Comparison of ENCODE assay signal across 9 cellular contexts in the genomic region with DNA sequence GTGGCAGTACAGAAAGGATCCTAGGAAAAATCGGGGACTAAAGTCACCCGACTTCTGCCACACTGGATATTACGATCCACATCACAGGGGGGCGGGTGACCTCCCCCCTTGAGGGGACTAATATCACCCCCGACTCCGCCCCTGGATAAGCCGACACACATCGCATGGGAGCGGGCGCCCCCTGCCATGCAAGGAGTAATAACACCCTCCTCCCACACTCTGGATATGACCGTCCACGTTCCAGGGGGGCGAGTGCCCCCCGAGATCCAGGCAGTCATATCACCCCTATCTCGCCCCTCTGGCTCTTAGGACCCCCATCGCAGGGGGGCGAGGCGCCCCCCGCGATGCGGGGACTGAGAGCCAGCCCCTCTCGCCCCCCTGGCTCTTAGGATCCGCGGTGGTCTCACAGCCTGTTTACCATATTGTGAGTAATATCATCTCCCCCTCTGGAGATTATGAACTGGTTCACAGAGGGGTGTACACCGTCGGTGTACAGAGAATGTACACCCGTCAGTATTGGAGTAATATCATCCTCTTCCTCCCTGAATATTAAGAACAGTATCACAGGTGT.
DNase-seq lines count a peak whose midpoint lies in the region; ATAC-seq, FAIRE-seq and TF ChIP-seq lines count a peak whose summit lies in the region.
"Had no signal": no experiment of that assay in that cellular context is flagged by ENCODE, and none has a peak within 500 bp of the region (broad histone marks: within the 10 kb centered on the region; RNA-seq: fewer than 3 reads in every experiment).

No MANE protein-coding gene starts in this region.

- H3K27me3 ChIP-seq in HepG2 (ENCODE audit: control insufficient read depth in 1 of 2, insufficient read depth in 2 of 2, low read length in 2 of 2) (peaks cover 1 to 3% of the 10 kb centered on the region in 2 experiments; a peak in 2 of 5 replicates), Caco-2 (replicated peaks; ENCODE audit: control insufficient read depth, insufficient read depth, low read length) (no peaks in the 10 kb centered on the region)

- no peak overlapping the region; the same call in 1 of the 2 replicates for H3K4me2 ChIP-seq in HepG2 (ENCODE audit: low read depth, low read length)
- H3K4me2 ChIP-seq: KMS-11 had no signal

- H3K36me3 ChIP-seq in HepG2 (replicated peaks in 1 of 2; ENCODE audit: control insufficient read depth in 1 of 2, insufficient read depth in 2 of 2, low read length in 2 of 2): no peaks in the 10 kb centered on the region
- H3K36me3 ChIP-seq in Caco-2 (ENCODE audit: control insufficient read depth, insufficient read depth, low read length): no peaks in the 10 kb centered on the region

- CTCF ChIA-PET in HepG2 (lab: Yijun Ruan, JAX; ENCODE audit: low intra/inter-chr PET ratio, low total read pairs) (interaction anchor here (1.0 to 2.2 kb wide), 2 partner anchors 77 to 621 kb away, joined by 3 to 12 read pairs; no protein-coding TSS in a partner anchor), Caco-2 (lab: Charles Lee) (no interaction called here)

- no peaks in the 10 kb centered on the region for H3K79me2 ChIP-seq in HepG2 (ENCODE audit: insufficient read depth, low read length)

- no peak overlapping the region for H2AFZ ChIP-seq in HepG2 (ENCODE audit: low read length)

- peaks cover 9% of the 10 kb centered on the region for H3K27me3 Mint-ChIP-seq in activated T-cell treated with anti-CD3 and anti-CD28 coated beads, Interleukin-2, amount 50 U/mL, for 4 hours (ENCODE audit: low read depth)
- no peaks in the 10 kb centered on the region for H3K27me3 Mint-ChIP-seq in Caco-2 (ENCODE audit: insufficient read depth, unreplicated experiment)

- peak; percentile 14 for DNase-seq in stimulated activated CD4-positive, alpha-beta T cell treated with anti-CD3 and anti-CD28 coated beads, Interleukin-12 subunit alpha, Interleukin-12 subunit beta, amount 100 ng/mL, for 4 hours
- DNase-seq in stimulated activated CD4-positive, alpha-beta T cell treated with anti-CD3 and anti-CD28 coated beads, Interleukin-4, amount 100 ng/mL, for 24 hours: no peak
- no peak for DNase-seq in activated T-cell treated with anti-CD3 and anti-CD28 coated beads, Interleukin-2, amount 50 U/mL, for 4 hours
- peak; percentile 6 for DNase-seq in HepG2 (ENCODE audit: low spot score)
- DNase-seq in Caco-2: no peak
- no peak for DNase-seq in KG1 (lab: John Stamatoyannopoulos, UW)
- DNase-seq in kidney tubule cell (ENCODE audit: low spot score): no peak

- H3K4me3 ChIP-seq in HepG2 (replicated peaks in 1 of 3; ENCODE audit: insufficient read depth in 1 of 3, low read depth in 2 of 3, low read length in 3 of 3) (no peak overlapping the region), Caco-2 (ENCODE audit: low read depth, low read length) (no peak overlapping the region)

- in situ Hi-C loops in HepG2 (cut with HindIII; ENCODE audit: extremely low pct_ligation_motif_present, low pct_unique_long_range_greater_than_20kb): loop anchor here (5.0 kb wide), 1 partner anchor 77 kb away; no protein-coding TSS in a partner anchor

- intact Hi-C loops in HepG2 (cut with micrococcal nuclease; ENCODE audit: unreplicated experiment) (no loop called here), Caco-2 (cut with micrococcal nuclease; ENCODE audit: unreplicated experiment) (no loop called here)

- no peaks in the 10 kb centered on the region for H3K4me1 Mint-ChIP-seq in activated T-cell treated with anti-CD3 and anti-CD28 coated beads, Interleukin-2, amount 50 U/mL, for 4 hours (ENCODE audit: low read depth)
- no peaks in the 10 kb centered on the region for H3K4me1 Mint-ChIP-seq in Caco-2 (ENCODE audit: low read depth, unreplicated experiment)

- peak; percentile 41 for TF ChIP-seq RAD21 in HepG2 (CRISPR knock-in tag; IDR thresholded peaks at IDR 0.05)

- no peak overlapping the region for H3K27ac Mint-ChIP-seq in Caco-2 (ENCODE audit: unreplicated experiment)

- no peaks in the 10 kb centered on the region for H3K9me3 Mint-ChIP-seq in activated T-cell treated with anti-CD3 and anti-CD28 coated beads, Interleukin-2, amount 50 U/mL, for 4 hours
- H3K9me3 Mint-ChIP-seq in Caco-2 (ENCODE audit: unreplicated experiment): no peaks in the 10 kb centered on the region

- TF ChIP-seq EP300 in HepG2 (IDR thresholded peaks at IDR 0.05; ENCODE audit: low read depth in 2 of 2, low read length in 2 of 2) (no peak), HepG2 (CRISPR knock-in tag; IDR thresholded peaks at IDR 0.05; ENCODE audit: borderline replicate concordance) (no peak)

- H3K4me1 ChIP-seq in HepG2 (ENCODE audit: insufficient read depth, low read length) (no peaks in the 10 kb centered on the region), Caco-2 (no peaks in the 10 kb centered on the region)

- no peak for FAIRE-seq in HepG2 (lab: Jason Lieb, UNC)

- TF ChIP-seq CTCF in HepG2 (CRISPR knock-in tag; IDR thresholded peaks at IDR 0.05): peak; percentile 69
- TF ChIP-seq CTCF in Caco-2 (IDR thresholded peaks at IDR 0.05; ENCODE audit: insufficient read depth in 1 of 2, low read depth in 1 of 2, low read length in 1 of 2, severe bottlenecking in 1 of 2, unreplicated experiment in 1 of 2): no peak

- WGBS in HepG2 (ENCODE audit: low lambda C conversion rate): 0% methylated on average over 5 of the region's 27 CpGs

- POLR2A ChIA-PET in HepG2 (lab: Yijun Ruan, JAX) (no interaction called here), Caco-2 (lab: Charles Lee) (no interaction called here)

- BruUV-seq in HepG2 (replicated peaks; lab: Mats Ljungman, UMichigan): no TSS peak
- BruUV-seq in Caco-2 (replicated peaks; lab: Mats Ljungman, UMichigan): no TSS peak

- H3K4me3 Mint-ChIP-seq in activated T-cell treated with anti-CD3 and anti-CD28 coated beads, Interleukin-2, amount 50 U/mL, for 4 hours: no peak overlapping the region
- no peak overlapping the region for H3K4me3 Mint-ChIP-seq in Caco-2 (ENCODE audit: unreplicated experiment)

- no peak overlapping the region for H3K27ac ChIP-seq in HepG2 (ENCODE audit: extremely low read length, insufficient read depth, low read length)
- H3K27ac ChIP-seq: KMS-11 had no signal

- TF ChIP-seq POLR2A in HepG2 (IDR thresholded peaks at IDR 0.05; ENCODE audit: insufficient read depth in 1 of 2, low read depth in 2 of 2, low read length in 2 of 2): no peak

- no peaks in the 10 kb centered on the region for H4K20me1 ChIP-seq in HepG2 (ENCODE audit: insufficient read depth, low read length)

- ATAC-seq in activated T-cell treated with anti-CD3 and anti-CD28 coated beads, Interleukin-2, amount 50 U/mL, for 4 hours: peak; percentile 32 to 67
- ATAC-seq in HepG2 (peak; percentile 81), HG02642 (IDR thresholded peaks at IDR 0.05; ENCODE audit: poor library complexity, unreplicated experiment) (no peak)

- no peaks in the 10 kb centered on the region for H3K36me3 Mint-ChIP-seq in activated T-cell treated with anti-CD3 and anti-CD28 coated beads, Interleukin-2, amount 50 U/mL, for 4 hours (ENCODE audit: insufficient read depth)
- no peaks in the 10 kb centered on the region for H3K36me3 Mint-ChIP-seq in Caco-2 (ENCODE audit: insufficient read depth, unreplicated experiment)

- H3K9ac ChIP-seq in HepG2 (ENCODE audit: insufficient read depth, low read depth, low read length): no peak overlapping the region
- H3K9ac ChIP-seq: KMS-11 had no signal

- no peaks in the 10 kb centered on the region for H3K9me3 ChIP-seq in HepG2 (ENCODE audit: low read length)
- H3K9me3 ChIP-seq in Caco-2: no peaks in the 10 kb centered on the region

TF ChIP-seq in HepG2, 621 proteins besides CTCF, POLR2A, EP300 and RAD21 (continues in another document):
- TF ChIP-seq ZNF747 (CRISPR knock-in tag; IDR thresholded peaks at IDR 0.05; ENCODE audit: borderline replicate concordance) (no peak), STAG1 (CRISPR knock-in tag; IDR thresholded peaks at IDR 0.05) (peak; percentile 73), ZNF878 (CRISPR knock-in tag; IDR thresholded peaks at IDR 0.05) (no peak), ZBTB34 (CRISPR knock-in tag; IDR thresholded peaks at IDR 0.05) (no peak), ISX (CRISPR knock-in tag; conservative IDR thresholded peaks at IDR 0.05) (no peak), FUBP1 (CRISPR knock-in tag; IDR thresholded peaks at IDR 0.05; ENCODE audit: borderline replicate concordance) (no peak), SMC3 (IDR thresholded peaks at IDR 0.05; ENCODE audit: low read length) (peak; percentile 38; the same call in 1 of the 2 replicates), ZFP37 (CRISPR knock-in tag; IDR thresholded peaks at IDR 0.05; ENCODE audit: borderline replicate concordance) (no peak), ZNF432 (CRISPR knock-in tag; IDR thresholded peaks at IDR 0.05; ENCODE audit: borderline replicate concordance) (no peak), PLRG1 (conservative IDR thresholded peaks at IDR 0.05) (no peak)

Comparison
In these comparisons a context has a peak if more than half of its experiments do, and no peak if none do; other contexts are left out.
1. DNase-seq: peak in stimulated activated CD4-positive, alpha-beta T cell treated with anti-CD3 and anti-CD28 coated beads, Interleukin-12 subunit alpha, Interleukin-12 subunit beta, amount 100 ng/mL, for 4 hours (single experiment) and HepG2 (single experiment); none in stimulated activated CD4-positive, alpha-beta T cell treated with anti-CD3 and anti-CD28 coated beads, Interleukin-4, amount 100 ng/mL, for 24 hours (single experiment), activated T-cell treated with anti-CD3 and anti-CD28 coated beads, Interleukin-2, amount 50 U/mL, for 4 hours (single experiment), Caco-2 (0 of 2), KG1 (single experiment) and kidney tubule cell (single experiment).